1 cellular context compared by ENCODE assay signal in the genomic region with DNA sequence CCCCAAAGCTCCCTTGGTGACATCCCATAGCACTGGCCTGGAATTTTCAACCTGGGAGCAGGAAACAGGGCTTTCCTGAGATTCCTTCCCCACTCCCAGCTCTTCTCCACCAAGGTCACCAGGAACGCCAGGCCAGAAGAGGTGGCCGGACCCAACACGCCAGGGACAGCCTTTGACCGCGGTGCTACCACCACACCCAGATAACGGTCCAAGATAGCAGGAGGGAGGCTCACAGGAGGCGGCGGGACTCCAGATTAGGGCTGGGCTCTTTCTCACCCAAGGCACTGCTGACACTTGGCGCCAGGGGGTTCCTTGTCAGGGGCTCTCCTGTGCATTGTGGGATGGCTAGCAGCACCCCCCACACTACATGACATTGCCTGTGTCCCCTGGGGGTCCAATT.
TF ChIP-seq lines count a peak whose summit lies in the region.

No MANE protein-coding gene starts in this region.

TF ChIP-seq in H1, 55 proteins besides CTCF, POLR2A, EP300 and RAD21:
- TF ChIP-seq RFX5 (IDR thresholded peaks at IDR 0.05; ENCODE audit: borderline replicate concordance, low read depth, low read length) (no peak), CEBPB (IDR thresholded peaks at IDR 0.05; ENCODE audit: low read depth, low read length) (no peak), BACH1 (IDR thresholded peaks at IDR 0.05; ENCODE audit: low read length) (no peak), SP2 (IDR thresholded peaks at IDR 0.05; ENCODE audit: low read length) (no peak), CBX8 (IDR thresholded peaks at IDR 0.05; ENCODE audit: borderline replicate concordance, low read depth, low read length) (no peak), JUN (IDR thresholded peaks at IDR 0.05; ENCODE audit: low read depth, low read length) (no peak), NANOG (IDR thresholded peaks at IDR 0.05; ENCODE audit: insufficient read depth, low read depth, low read length, poor library complexity, severe bottlenecking) (no peak)
